Comparison of ENCODE assay signal across 9 cellular contexts in the genomic region with DNA sequence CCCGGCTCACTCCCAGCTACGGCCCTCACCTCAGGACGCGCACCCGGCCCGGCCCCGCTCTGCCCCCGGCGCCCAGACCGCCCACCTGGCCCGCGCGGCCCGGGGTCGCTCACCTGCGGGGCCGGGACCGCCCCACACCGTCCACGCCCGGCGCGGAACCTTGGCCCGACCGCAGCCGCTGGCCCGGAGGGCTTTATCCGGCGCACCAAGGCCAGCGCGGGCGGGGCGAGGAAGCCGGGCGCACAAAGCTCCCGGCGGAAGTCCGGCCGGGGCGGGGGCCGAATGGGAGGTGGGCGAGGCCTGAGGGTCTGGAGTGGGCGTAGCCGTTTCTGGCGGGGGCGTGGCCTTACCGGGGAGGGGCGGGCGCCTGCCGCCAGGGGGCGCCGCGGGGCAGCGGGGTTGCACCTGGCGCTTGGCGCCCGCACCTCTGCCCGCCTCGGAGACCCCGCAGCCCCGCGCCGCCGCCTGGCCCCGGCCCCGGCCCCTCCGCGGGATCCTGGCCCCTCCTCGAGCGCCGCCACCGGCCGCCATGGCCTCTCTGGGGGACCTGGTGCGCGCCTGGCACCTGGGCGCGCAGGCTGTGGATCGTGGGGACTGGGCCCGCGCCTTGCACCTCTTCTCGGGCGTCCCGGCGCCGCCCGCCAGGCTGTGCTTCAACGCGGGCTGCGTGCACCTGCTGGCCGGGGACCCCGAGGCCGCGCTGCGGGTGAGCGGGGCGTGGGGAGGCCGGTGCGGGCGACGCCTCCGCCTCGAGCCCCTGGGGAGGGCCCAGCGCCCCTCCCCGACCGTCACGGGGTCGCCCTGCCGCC. TPM values are rescaled to one million over a fixed set of nuclear protein-coding genes. Genes with fewer than 3 reads are reported as not detected.
DNase-seq lines count a peak whose midpoint lies in the region; ATAC-seq, FAIRE-seq and TF ChIP-seq lines count a peak whose summit lies in the region.
"Had no signal": no experiment of that assay in that cellular context is flagged by ENCODE, and none has a peak within 500 bp of the region (broad histone marks: within the 10 kb centered on the region; RNA-seq: fewer than 3 reads in every experiment).

A gene with protein sequence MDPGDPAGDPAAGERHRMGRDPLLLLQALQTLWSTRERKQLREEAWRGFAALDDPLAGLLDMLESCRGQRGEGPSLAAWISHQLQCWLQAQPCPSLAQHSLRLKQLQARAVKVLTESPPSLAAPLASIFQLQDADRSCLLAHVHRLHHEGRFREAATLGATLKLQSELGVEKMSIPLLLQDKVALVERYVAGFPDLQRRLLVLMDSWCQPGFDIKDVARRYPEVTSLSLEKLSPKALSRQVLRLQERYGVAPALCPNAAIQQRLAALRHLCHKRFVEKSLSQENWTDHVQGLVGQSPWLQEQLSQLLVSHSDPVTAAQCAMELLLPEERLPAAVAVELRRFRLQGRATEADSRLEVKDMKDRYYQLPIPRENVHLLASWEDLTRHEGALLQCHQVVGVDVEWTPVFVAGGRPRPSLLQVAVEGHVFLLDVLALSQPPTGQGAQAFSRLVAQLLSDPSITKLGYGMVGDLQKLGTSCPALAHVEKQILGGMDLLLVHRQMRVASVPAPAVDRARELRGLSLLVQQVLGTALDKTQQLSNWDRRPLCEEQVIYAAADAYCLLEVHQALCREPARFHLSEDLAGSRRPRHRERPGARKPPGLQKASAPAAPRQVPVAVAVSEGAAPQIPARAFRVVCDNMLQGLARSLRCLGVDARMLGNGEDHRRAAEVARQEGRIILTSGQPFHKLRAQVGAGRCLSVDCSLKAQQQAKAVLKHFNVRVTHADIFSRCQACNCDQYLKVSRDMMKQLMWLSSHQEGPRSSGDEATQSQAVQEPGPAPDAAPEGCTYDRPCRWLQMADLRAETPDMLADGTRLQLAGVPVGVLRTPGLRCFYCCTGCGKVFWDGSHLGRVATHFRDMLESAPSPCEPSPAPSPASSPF (minus strand): TSS at position 162 of the 809 bp plus-strand sequence. CDS start 27,805 bp downstream, outside the sequence.
A gene with protein sequence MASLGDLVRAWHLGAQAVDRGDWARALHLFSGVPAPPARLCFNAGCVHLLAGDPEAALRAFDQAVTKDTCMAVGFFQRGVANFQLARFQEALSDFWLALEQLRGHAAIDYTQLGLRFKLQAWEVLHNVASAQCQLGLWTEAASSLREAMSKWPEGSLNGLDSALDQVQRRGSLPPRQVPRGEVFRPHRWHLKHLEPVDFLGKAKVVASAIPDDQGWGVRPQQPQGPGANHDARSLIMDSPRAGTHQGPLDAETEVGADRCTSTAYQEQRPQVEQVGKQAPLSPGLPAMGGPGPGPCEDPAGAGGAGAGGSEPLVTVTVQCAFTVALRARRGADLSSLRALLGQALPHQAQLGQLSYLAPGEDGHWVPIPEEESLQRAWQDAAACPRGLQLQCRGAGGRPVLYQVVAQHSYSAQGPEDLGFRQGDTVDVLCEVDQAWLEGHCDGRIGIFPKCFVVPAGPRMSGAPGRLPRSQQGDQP (plus strand): TSS at position 393 of the 809 bp plus-strand sequence. CDS start 137 bp downstream, at position 530.

- H3K4me1 ChIP-seq in CD8-positive, alpha-beta memory T cell (ENCODE audit: insufficient read depth, low read length): peaks cover 9% of the 10 kb centered on the region
- peaks cover 0 to 2% (median 0%) of the 10 kb centered on the region in 4 experiments; a peak in 1 of 7 replicates for H3K4me1 ChIP-seq in H1 (replicated peaks in 1 of 4; ENCODE audit: control insufficient read depth in 3 of 4, insufficient read depth in 4 of 4, low read length in 3 of 4)

- no peak within 1 kb of the TSS for H4K91ac ChIP-seq in H1 (replicated peaks; ENCODE audit: insufficient read length, low read length)

- H3K27me3 ChIP-seq in CD8-positive, alpha-beta memory T cell (ENCODE audit: insufficient read depth, low read length, poor library complexity, severe bottlenecking): no peaks in the 10 kb centered on the region
- peaks cover 0 to 13% (median 2%) of the 10 kb centered on the region in 4 experiments; a peak in 4 of 7 replicates for H3K27me3 ChIP-seq in H1 (replicated peaks in 1 of 4; ENCODE audit: control insufficient read depth in 3 of 4, extremely low read depth in 1 of 4, insufficient read depth in 3 of 4, low read length in 3 of 4)

- peaks cover 18 to 23% (median 20%) of the 10 kb centered on the region in 3 donors for H3K4me1 Mint-ChIP-seq in CD8-positive, alpha-beta memory T cell

- H3K4me3 Mint-ChIP-seq in CD8-positive, alpha-beta memory T cell: peak within 1 kb of the TSS; percentile 79 to 90 (median 86)

- DNase-seq in CD8-positive, alpha-beta memory T cell: peak; percentile 86 to 94 (median 92)
- DNase-seq in HK-2 (ENCODE audit: unreplicated experiment): peak; percentile 96
- DNase-seq in NK-92 (lab: John Stamatoyannopoulos, UW; ENCODE audit: unreplicated experiment): peak; percentile 54
- peak; percentile 82 to 84 for DNase-seq in activated CD8-positive, alpha-beta memory T cell treated with anti-CD3 and anti-CD28 coated beads for 4 hours (ENCODE audit: low read depth in 2 of 2)
- peak; percentile 68 to 99 for DNase-seq in H1 (ENCODE audit: low read depth in 1 of 2, low spot score in 2 of 2)
- peak; percentile 98 for DNase-seq in mesenteric fat pad (ENCODE audit: low spot score)
- peak; percentile 84 for DNase-seq in stimulated activated CD8-positive, alpha-beta memory T cell treated with anti-CD3 and anti-CD28 coated beads, Interleukin-12 subunit alpha, Interleukin-12 subunit beta, amount 100 ng/mL, for 4 hours (ENCODE audit: low read depth)

- H3K36me3 ChIP-seq in CD8-positive, alpha-beta memory T cell (ENCODE audit: insufficient read depth, low read length): no peaks in the 10 kb centered on the region
- no peaks in the 10 kb centered on the region for H3K36me3 ChIP-seq in H1 (ENCODE audit: control insufficient read depth in 2 of 4, insufficient read depth in 4 of 4, low read length in 3 of 4)

- H3K4me3 ChIP-seq in CD8-positive, alpha-beta memory T cell (ENCODE audit: low read length): peak within 1 kb of the TSS; percentile 77
- H3K4me3 ChIP-seq in H1 (ENCODE audit: extremely low read depth in 1 of 4, insufficient read depth in 2 of 4, low read depth in 3 of 4, low read length in 4 of 4): peak within 1 kb of the TSS; percentile 70 to 84 (median 80)

- H3K4ac ChIP-seq in H1 (replicated peaks; ENCODE audit: insufficient read length, low read depth, low read length): no peak within 1 kb of the TSS

- H3K79me2 ChIP-seq in H1 (ENCODE audit: control insufficient read depth in 1 of 2, insufficient read depth in 2 of 2, low read length in 2 of 2): peaks cover 0 to 5% of the 10 kb centered on the region in 2 experiments; a peak in 1 of 4 replicates

- peak within 1 kb of the TSS; percentile 51 for H3K18ac ChIP-seq in H1 (ENCODE audit: extremely low read depth, low read length)

- peaks cover 9% of the 10 kb centered on the region; the same call in 1 of the 2 replicates for H3K23me2 ChIP-seq in H1 (ENCODE audit: low read depth, low read length)

- WGBS in H1 (ENCODE audit: extremely low coverage in 1 of 2, insufficient coverage in 1 of 2, insufficient read length in 1 of 2, insufficient replicate concordance in 2 of 2, low coverage in 1 of 2, low lambda C conversion rate in 2 of 2, missing lambda C conversion rate in 1 of 2), 2 experiments: 6% methylated on average over 34 of the region's 108 CpGs; no CpG with 5 or more reads in 1 of the 2 experiments

- no peak within 1 kb of the TSS for H2AK5ac ChIP-seq in H1 (ENCODE audit: low read depth, low read length)

- H2BK5ac ChIP-seq in H1 (ENCODE audit: low read depth, low read length): no peak within 1 kb of the TSS

- H3K9me3 Mint-ChIP-seq in CD8-positive, alpha-beta memory T cell: no peaks in the 10 kb centered on the region

- no peak within 1 kb of the TSS for H2BK12ac ChIP-seq in H1 (ENCODE audit: low read depth, low read length)

- H3K79me1 ChIP-seq in H1 (ENCODE audit: low read depth, low read length): no peaks in the 10 kb centered on the region

- H3K27me3 Mint-ChIP-seq in CD8-positive, alpha-beta memory T cell: no peaks in the 10 kb centered on the region

- peak within 1 kb of the TSS; percentile 69 for H3K27ac ChIP-seq in CD8-positive, alpha-beta memory T cell (ENCODE audit: low read depth, low read length)
- H3K27ac ChIP-seq in H1 (ENCODE audit: low read depth, low read length): no peak within 1 kb of the TSS

- H3K23ac ChIP-seq in H1 (ENCODE audit: insufficient read length): no peak within 1 kb of the TSS

- H2AFZ ChIP-seq in H1 (ENCODE audit: low read length): peak within 1 kb of the TSS; percentile 81

- H3K9ac ChIP-seq in H1 (replicated peaks in 1 of 4; ENCODE audit: extremely low read depth in 1 of 4, low read depth in 3 of 4, low read length in 3 of 4): peak within 1 kb of the TSS; percentile 25 to 59 (median 40); a peak in 5 of 7 replicates

- peak; percentile 77 for ATAC-seq in GM19455 (IDR thresholded peaks at IDR 0.05; ENCODE audit: unreplicated experiment)

- CTCF ChIA-PET in CD8-positive, alpha-beta memory T cell (lab: Charles Lee): interaction anchor here (0.7 to 3.9 kb wide), 18 partner anchors 9 to 1027 kb away, joined by 3 to 14 read pairs (median 4); a partner anchor contains a TSS
- CTCF ChIA-PET in H1 (lab: Charles Lee; ENCODE audit: partially characterized antibody): interaction anchor here (0.6 to 2.4 kb wide), 18 partner anchors 9 to 759 kb away, joined by 3 to 8 read pairs (median 3); a partner anchor contains a TSS

- no peak for FAIRE-seq in H1 (lab: Jason Lieb, UNC)
- FAIRE-seq: islet of Langerhans had no signal

- H2BK20ac ChIP-seq in H1 (ENCODE audit: low read length): no peak within 1 kb of the TSS

- no peak within 1 kb of the TSS for H3K56ac ChIP-seq in H1 (replicated peaks; ENCODE audit: insufficient read length, low read depth, low read length)

- H3K27ac Mint-ChIP-seq in CD8-positive, alpha-beta memory T cell: peak within 1 kb of the TSS in 6 of 8 donors; percentile 47 to 78 (median 72)

- TF ChIP-seq RAD21 in H1 (IDR thresholded peaks at IDR 0.05 in 1 of 2, conservative IDR thresholded peaks at IDR 0.05 in 1 of 2; ENCODE audit: low read depth in 2 of 2, low read length in 2 of 2): peak; percentile 27 to 61; a peak in 3 of 4 replicates

- peak within 1 kb of the TSS; percentile 73 for H4K5ac ChIP-seq in H1 (ENCODE audit: insufficient read length, low read depth, low read length)

- peaks cover 0 to 1% of the 10 kb centered on the region in 2 experiments for H4K20me1 ChIP-seq in H1 (replicated peaks in 1 of 2; ENCODE audit: control insufficient read depth in 1 of 2, insufficient read depth in 2 of 2, low read length in 2 of 2)

- no peak within 1 kb of the TSS for H3K14ac ChIP-seq in H1 (ENCODE audit: insufficient read length)

- H2BK15ac ChIP-seq in H1 (ENCODE audit: low read length): no peak within 1 kb of the TSS

- peak in 1 of 2 experiments; percentile 65; a peak in 1 of 3 replicates for TF ChIP-seq EP300 in H1 (IDR thresholded peaks at IDR 0.05; ENCODE audit: borderline replicate concordance in 1 of 2, low read depth in 2 of 2, low read length in 2 of 2)

- peak within 1 kb of the TSS; percentile 92 to 98 for H3K4me2 ChIP-seq in H1 (ENCODE audit: insufficient read depth in 1 of 2, low read depth in 2 of 2, low read length in 2 of 2)

- H3K9me3 ChIP-seq in CD8-positive, alpha-beta memory T cell (ENCODE audit: low read length): no peaks in the 10 kb centered on the region
- no peaks in the 10 kb centered on the region for H3K9me3 ChIP-seq in H1 (ENCODE audit: insufficient read depth in 2 of 2, low read depth in 1 of 2, low read length in 1 of 2)

- POLR2A ChIA-PET in CD8-positive, alpha-beta memory T cell (lab: Charles Lee): interaction anchor here (0.6 to 2.9 kb wide), 7 partner anchors 36 to 210 kb away, joined by 3 to 10 read pairs (median 6); a partner anchor contains a TSS
- POLR2A ChIA-PET in H1 (lab: Charles Lee; ENCODE audit: partially characterized antibody): interaction anchor here (0.6 to 2.1 kb wide), 11 partner anchors 9 to 292 kb away, joined by 3 to 11 read pairs (median 4); a partner anchor contains a TSS

- peak in 2 of 3 experiments; percentile 64 to 70; a peak in 3 of 4 replicates for TF ChIP-seq CTCF in H1 (IDR thresholded peaks at IDR 0.05; ENCODE audit: control extremely low read depth in 1 of 3, insufficient read depth in 1 of 3, low read depth in 1 of 3, low read length in 3 of 3)

- peak within 1 kb of the TSS; percentile 93 for H4K8ac ChIP-seq in H1 (ENCODE audit: extremely low read depth, insufficient read depth, low read length)

- TF ChIP-seq POLR2A in H1 (IDR thresholded peaks at IDR 0.05; ENCODE audit: control extremely low read depth in 1 of 2, low read depth in 2 of 2, low read length in 2 of 2): no peak

- H3K36me3 Mint-ChIP-seq in CD8-positive, alpha-beta memory T cell: peaks cover 0 to 4% (median 0%) of the 10 kb centered on the region in 3 donors

- no peak within 1 kb of the TSS for H2BK120ac ChIP-seq in H1 (replicated peaks; ENCODE audit: low read depth, low read length)

RNA-seq across cellular contexts. Expression of the first gene that starts in this region (rescaled TPM):
- 1 to 10 TPM; 4.8 to 6.6 TPM for total RNA-seq in CD8-positive, alpha-beta memory T cell
- 6.7 TPM for polyA plus RNA-seq in CD8-positive, alpha-beta memory T cell
- total RNA-seq in H1 (2021; fragmentation: NEBNext Ultra II Directional; extraction: Animal tissue kit (Norgen Biotek cat#: 25700)): 7.0 and 7.2 TPM in 2 replicates
- 9.4 and 12.7 TPM in 2 replicates for polyA plus RNA-seq in H1 (2011; rRNA removed)
- polyA plus RNA-seq in H1 (2011; cell fraction: cytosol; rRNA removed): 11.1 TPM
- polyA plus RNA-seq in H1 (2011; cell fraction: nucleus; rRNA removed): 40.6 TPM
- 4.4 to 11.7 TPM (median 10.6 TPM) in 4 replicates for polyA plus RNA-seq in H1 (2012, experiment 1 of 2)
- 6.7 TPM for polyA plus RNA-seq in H1 (2012, experiment 2 of 2)
- polyA plus RNA-seq in H1 (2013, experiment 1 of 2): 5.3 TPM
- polyA plus RNA-seq in H1 (2013, experiment 2 of 2): 4.9 TPM
- polyA minus RNA-seq in H1 (2011; rRNA and poly(A)+ RNA removed): 2.7 and 6.9 TPM in 2 replicates
- 6.4 TPM for polyA minus RNA-seq in H1 (2011; cell fraction: cytosol; rRNA and poly(A)+ RNA removed)
- 11.7 TPM for polyA minus RNA-seq in H1 (2011; cell fraction: nucleus; rRNA and poly(A)+ RNA removed)
- 14.9 TPM for total RNA-seq in mesenteric fat pad

RNA-seq across cellular contexts. Expression of the second gene that starts in this region (rescaled TPM):
- total RNA-seq in CD8-positive, alpha-beta memory T cell: under 1 TPM; 0.66 to 0.74 TPM
- 1.3 TPM for polyA plus RNA-seq in CD8-positive, alpha-beta memory T cell
- 0.34 and 0.55 TPM in 2 replicates for total RNA-seq in H1 (2021; fragmentation: NEBNext Ultra II Directional; extraction: Animal tissue kit (Norgen Biotek cat#: 25700))
- polyA plus RNA-seq in H1 (2011; rRNA removed): 0.91 and 1.5 TPM in 2 replicates
- polyA plus RNA-seq in H1 (2011; cell fraction: cytosol; rRNA removed): 1.3 TPM
- 4.7 TPM for polyA plus RNA-seq in H1 (2011; cell fraction: nucleus; rRNA removed)
- polyA plus RNA-seq in H1 (2012, experiment 1 of 2): 0.41 to 1.2 TPM (median 0.88 TPM) in 4 replicates
- 0.25 TPM for polyA plus RNA-seq in H1 (2012, experiment 2 of 2)
- 0.53 TPM for polyA plus RNA-seq in H1 (2013, experiment 1 of 2)
- polyA plus RNA-seq in H1 (2013, experiment 2 of 2): 0.44 TPM
- not detected in 2 replicates for polyA minus RNA-seq in H1 (2011; rRNA and poly(A)+ RNA removed)
- polyA minus RNA-seq in H1 (2011; cell fraction: cytosol; rRNA and poly(A)+ RNA removed): 0.81 TPM
- polyA minus RNA-seq in H1 (2011; cell fraction: nucleus; rRNA and poly(A)+ RNA removed): 1.5 TPM
- 3.2 TPM for total RNA-seq in mesenteric fat pad
